In genomic region chr21:41605178-41605933, GRCh38 we compare ENCODE assay signal across 1 cellular context.
TF ChIP-seq lines count a peak whose summit lies in the region.

No MANE protein-coding gene starts in this region.

TF ChIP-seq in HepG2, 621 proteins besides CTCF, POLR2A, EP300 and RAD21 (continued from another document and continues in another):
- TF ChIP-seq ZNF136 (CRISPR knock-in tag; IDR thresholded peaks at IDR 0.05; ENCODE audit: low read depth) (no peak), ADNP (CRISPR knock-in tag; IDR thresholded peaks at IDR 0.05) (no peak), CERS6 (CRISPR knock-in tag; IDR thresholded peaks at IDR 0.05) (no peak), PHF21A (CRISPR knock-in tag; IDR thresholded peaks at IDR 0.05) (peak; percentile 87), ZNF878 (CRISPR knock-in tag; IDR thresholded peaks at IDR 0.05) (0 out of 2 replicates have a peak, but pooled peaks have one; percentile 42), ARHGAP35 (CRISPR knock-in tag; IDR thresholded peaks at IDR 0.05; ENCODE audit: borderline replicate concordance) (no peak), ZNF496 (CRISPR knock-in tag; IDR thresholded peaks at IDR 0.05; ENCODE audit: insufficient replicate concordance) (no peak), ZBTB33 (CRISPR knock-in tag; IDR thresholded peaks at IDR 0.05) (no peak; the same call in 1 of the 2 replicates), ZNF317 (CRISPR knock-in tag; IDR thresholded peaks at IDR 0.05) (no peak), MXD3 (CRISPR knock-in tag; IDR thresholded peaks at IDR 0.05) (no peak), KMT2B (CRISPR knock-in tag; IDR thresholded peaks at IDR 0.05) (0 out of 2 replicates have a peak, but pooled peaks have one; percentile 41), RXRA (CRISPR knock-in tag; IDR thresholded peaks at IDR 0.05) (peak; percentile 62; the same call in 1 of the 2 replicates), UBTF (CRISPR knock-in tag; IDR thresholded peaks at IDR 0.05) (peak; percentile 86), SNRNP70 (IDR thresholded peaks at IDR 0.05; ENCODE audit: low read depth, low read length) (no peak), FIP1L1 (IDR thresholded peaks at IDR 0.05; ENCODE audit: borderline replicate concordance, insufficient read depth, low read depth, low read length) (no peak), TIGD3 (CRISPR knock-in tag; IDR thresholded peaks at IDR 0.05; ENCODE audit: borderline replicate concordance) (no peak), KLF13 (CRISPR knock-in tag; IDR thresholded peaks at IDR 0.05) (no peak), HINFP (CRISPR knock-in tag; IDR thresholded peaks at IDR 0.05; ENCODE audit: low read depth) (peak; percentile 77; the same call in 1 of the 2 replicates), FOXO4 (CRISPR knock-in tag; conservative IDR thresholded peaks at IDR 0.05) (0 out of 2 replicates have a peak, but pooled peaks have one; percentile 65), AGO1 (IDR thresholded peaks at IDR 0.05; ENCODE audit: low read depth, low read length, poor library complexity, severe bottlenecking) (no peak), POLR2AphosphoS5 (IDR thresholded peaks at IDR 0.05; ENCODE audit: low read depth, low read length) (no peak), MLXIP (CRISPR knock-in tag; IDR thresholded peaks at IDR 0.05; ENCODE audit: borderline replicate concordance) (no peak), ZBTB25 (CRISPR knock-in tag; IDR thresholded peaks at IDR 0.05) (no peak), SRSF4 (IDR thresholded peaks at IDR 0.05; ENCODE audit: low read depth, low read length, poor library complexity, severe bottlenecking) (no peak), PHB2 (IDR thresholded peaks at IDR 0.05; ENCODE audit: partially characterized antibody) (no peak), CBX5 (CRISPR knock-in tag; IDR thresholded peaks at IDR 0.05; ENCODE audit: borderline replicate concordance) (peak; percentile 39; the same call in 1 of the 2 replicates), CREB3 (CRISPR knock-in tag; IDR thresholded peaks at IDR 0.05) (no peak), ZNF414 (CRISPR knock-in tag; IDR thresholded peaks at IDR 0.05) (peak; percentile 41; the same call in 1 of the 2 replicates), USF2 (IDR thresholded peaks at IDR 0.05; ENCODE audit: low read depth, low read length) (no peak), USF2 (CRISPR knock-in tag; IDR thresholded peaks at IDR 0.05; ENCODE audit: borderline replicate concordance) (no peak), ZNF598 (CRISPR knock-in tag; IDR thresholded peaks at IDR 0.05; ENCODE audit: borderline replicate concordance) (no peak), TAF1 (CRISPR knock-in tag; IDR thresholded peaks at IDR 0.05) (0 out of 2 replicates have a peak, but pooled peaks have one; percentile 21), NFE2L2 (IDR thresholded peaks at IDR 0.05; ENCODE audit: low read length) (no peak), NFYB (CRISPR knock-in tag; IDR thresholded peaks at IDR 0.05) (no peak), NFKBIZ (CRISPR knock-in tag; IDR thresholded peaks at IDR 0.05) (no peak), ZNF337 (CRISPR knock-in tag; IDR thresholded peaks at IDR 0.05; ENCODE audit: borderline replicate concordance, low read depth) (no peak), CEBPG (CRISPR knock-in tag; IDR thresholded peaks at IDR 0.05) (peak; percentile 79), IRF9 (CRISPR knock-in tag; IDR thresholded peaks at IDR 0.05; ENCODE audit: borderline replicate concordance) (0 out of 2 replicates have a peak, but pooled peaks have one; percentile 39), MATR3 (CRISPR knock-in tag; IDR thresholded peaks at IDR 0.05) (no peak)
